18 cellular contexts compared by ENCODE assay signal in genomic region chr2:196136151-196136550, GRCh38.
"Had no signal": no experiment of that assay in that cellular context is flagged by ENCODE, and none has a peak within 500 bp of the region (broad histone marks: within the 10 kb centered on the region; RNA-seq: fewer than 3 reads in every experiment).

No MANE protein-coding gene starts in this region.

- DNase-seq: activated CD4-positive, alpha-beta T cell treated with anti-CD3 and anti-CD28 coated beads, Interleukin-2, amount 50 U/mL, for 48 hours; activated CD4-positive, CD25-positive, alpha-beta regulatory T cell treated with anti-CD3 and anti-CD28 coated beads, Interleukin-2, amount 50 U/mL, for 72 hours; activated naive CD4-positive, alpha-beta T cell treated with Interleukin-2 at 50 U/mL for 16 hours; amniotic stem cell; cerebellar nuclear complex; glutamatergic neuron; immature natural killer cell; left cardiac atrium; mucosa of descending colon; nephron progenitor cell; sigmoid colon; stimulated activated CD4-positive, alpha-beta T cell treated with anti-CD3 and anti-CD28 coated beads, Interleukin-15, amount 100 ng/mL, for 24 hours; stimulated activated CD4-positive, alpha-beta T cell treated with anti-CD3 and anti-CD28 coated beads, Interleukin-4, amount 100 ng/mL, for 4 hours; stomach had no signal

- H3K27me3 ChIP-seq: esophagus muscularis mucosa, sigmoid colon, stomach had no signal

- H3K27ac Mint-ChIP-seq: dendritic cell treated with granulocyte-macrophage colony-stimulating factor and Interleukin-4, amounts not matched to agents 40 ng/mL and 50 ng/mL, for 4 days; nephron progenitor cell had no signal

- ATAC-seq: left cardiac atrium, mucosa of descending colon had no signal

- H3K27me3 Mint-ChIP-seq: dendritic cell treated with granulocyte-macrophage colony-stimulating factor and Interleukin-4, amounts not matched to agents 40 ng/mL and 50 ng/mL, for 4 days had no signal

- H3K4me3 ChIP-seq: esophagus muscularis mucosa, mucosa of descending colon, sigmoid colon, stomach, thoracic aorta had no signal

- H3K27ac ChIP-seq: esophagus muscularis mucosa, sigmoid colon, stomach, thoracic aorta had no signal

- H3K4me1 ChIP-seq: esophagus muscularis mucosa, sigmoid colon, stomach had no signal

- H3K4me3 Mint-ChIP-seq: dendritic cell treated with granulocyte-macrophage colony-stimulating factor and Interleukin-4, amounts not matched to agents 40 ng/mL and 50 ng/mL, for 4 days; immature natural killer cell; nephron progenitor cell; T-helper 2 cell treated with Interferon-gamma antibody and Interleukin-4, amounts not matched to agents 5 μg/mL and 100 μg/mL, for 36 hours had no signal
